1 cellular context compared by ENCODE assay signal in genomic region chr1:33460947-33461629, GRCh38.
A peak's percentile ranks its signal among the peaks of the same experiment; 100 is the strongest.
TF ChIP-seq lines count a peak whose summit lies in the region.

No MANE protein-coding gene starts in this region.

TF ChIP-seq in K562, 482 proteins besides CTCF, POLR2A, EP300 and RAD21:
- TF ChIP-seq BCLAF1 (IDR thresholded peaks at IDR 0.05; ENCODE audit: borderline replicate concordance in 1 of 2, control insufficient read depth in 1 of 2, low read depth in 2 of 2, low read length in 1 of 2): no peak
- no peak for TF ChIP-seq POU5F1 (IDR thresholded peaks at IDR 0.05; ENCODE audit: borderline replicate concordance, low read depth, low read length, partially characterized antibody)
- TF ChIP-seq GTF2E2 (tag; IDR thresholded peaks at IDR 0.05): no peak
- TF ChIP-seq ESRRA (IDR thresholded peaks at IDR 0.05; ENCODE audit: borderline replicate concordance, low read depth): no peak
- peak; percentile 59; the same call in 1 of the 2 replicates for TF ChIP-seq SPI1 (IDR thresholded peaks at IDR 0.05; ENCODE audit: borderline replicate concordance, low read depth, low read length)
- TF ChIP-seq OTX1 (CRISPR knock-in tag; IDR thresholded peaks at IDR 0.05): no peak
- no peak for TF ChIP-seq ZBTB5 (IDR thresholded peaks at IDR 0.05)
- no peak for TF ChIP-seq U2AF2 (optimal IDR thresholded peaks at IDR 0.05; ENCODE audit: low read depth, low read length)
